ENCODE assay signal across 10 cellular contexts in genomic region chr9:127723450-127723849, GRCh38. TPM values are rescaled to one million over a fixed set of nuclear protein-coding genes. Genes with fewer than 3 reads are reported as not detected.
DNase-seq lines count a peak whose midpoint lies in the region; ATAC-seq lines count a peak whose summit lies in the region.
"Had no signal": no experiment of that assay in that cellular context is flagged by ENCODE, and none has a peak within 500 bp of the region (broad histone marks: within the 10 kb centered on the region; RNA-seq: fewer than 3 reads in every experiment).

No MANE protein-coding gene starts in this region.

- ATAC-seq in GM19023 (IDR thresholded peaks at IDR 0.05; ENCODE audit: unreplicated experiment) (no peak), HG03457 (IDR thresholded peaks at IDR 0.05; ENCODE audit: unreplicated experiment) (no peak)

- H3K4me3 ChIP-seq in MG63 = no peak overlapping the region

- no peaks in the 10 kb centered on the region for H3K27me3 ChIP-seq in MG63

- no peaks in the 10 kb centered on the region for H3K36me3 ChIP-seq in MG63

- peak; percentile 31 for DNase-seq in COLO668 (lab: John Stamatoyannopoulos, UW; ENCODE audit: unreplicated experiment)
- DNase-seq in MG63 = peak; percentile 95
- peak; percentile 91 for DNase-seq in astrocyte of the hippocampus (ENCODE audit: low read depth, low spot score)
- peak; percentile 78 for DNase-seq in myocyte (ENCODE audit: low read depth)
- no peak for DNase-seq in ecto neural progenitor cell (ENCODE audit: low spot score)
- no peak for DNase-seq in NOMO-1 treated with DMSO at 0.1 percent for 48 hours (lab: John Stamatoyannopoulos, UW; ENCODE audit: unreplicated experiment)

- no peaks in the 10 kb centered on the region for H3K9me3 ChIP-seq in MG63

RNA-seq across cellular contexts. Expression of gene TTC16, which starts 7.6 kb away (rescaled TPM):
- total RNA-seq in MG63 (2014; rRNA removed; shearing (Covaris generic); ENCODE audit: low replicate concordance) = not detected in 2 replicates
- 0.05 TPM in 1 of 2 replicates, not detected in the other for total RNA-seq in myocyte
- polyA plus RNA-seq in myocyte (2012) = 0.05 TPM

RNA-seq across cellular contexts. Expression of gene PTRH1, which starts 8.0 kb away (rescaled TPM):
- total RNA-seq in MG63 (2014; rRNA removed; shearing (Covaris generic); ENCODE audit: low replicate concordance) = 15.9 and 26.7 TPM in 2 replicates
- 35.6 and 57.0 TPM in 2 replicates for total RNA-seq in myocyte
- polyA plus RNA-seq in myocyte (2012) = 32.2 TPM

RNA-seq across cellular contexts. Expression of gene TOR2A, which starts 11.6 kb away (rescaled TPM):
- total RNA-seq in MG63 (2014; rRNA removed; shearing (Covaris generic); ENCODE audit: low replicate concordance) = 5.8 and 18.7 TPM in 2 replicates
- 7.4 and 11.0 TPM in 2 replicates for total RNA-seq in myocyte
- polyA plus RNA-seq in myocyte (2012) = 4.7 TPM

RNA-seq across cellular contexts. Expression of gene CFAP157, which starts 16.7 kb away (rescaled TPM):
- not detected in 2 replicates for total RNA-seq in MG63 (2014; rRNA removed; shearing (Covaris generic); ENCODE audit: low replicate concordance)
- 0.13 and 0.21 TPM in 2 replicates for total RNA-seq in myocyte
- polyA plus RNA-seq in myocyte (2012) = 1.9 TPM
- total RNA-seq: Right ventricle myocardium superior, subcutaneous adipose tissue had no signal

RNA-seq across cellular contexts. Expression of gene SH2D3C, which starts 55.0 kb away (rescaled TPM):
- total RNA-seq in MG63 (2014; rRNA removed; shearing (Covaris generic); ENCODE audit: low replicate concordance) = not detected in 2 replicates
- total RNA-seq in myocyte = 0.16 and 0.36 TPM in 2 replicates
- polyA plus RNA-seq in myocyte (2012) = not detected

Comparison
In these comparisons a context has a peak if more than half of its experiments do, and no peak if none do; other contexts are left out.
1. DNase-seq: peak in COLO668 (single experiment), MG63 (single experiment), astrocyte of the hippocampus (single experiment) and myocyte (single experiment); none in ecto neural progenitor cell (single experiment) and NOMO-1 treated with DMSO at 0.1 percent for 48 hours (single experiment).